8 cellular contexts compared by ENCODE assay signal in the genomic region with DNA sequence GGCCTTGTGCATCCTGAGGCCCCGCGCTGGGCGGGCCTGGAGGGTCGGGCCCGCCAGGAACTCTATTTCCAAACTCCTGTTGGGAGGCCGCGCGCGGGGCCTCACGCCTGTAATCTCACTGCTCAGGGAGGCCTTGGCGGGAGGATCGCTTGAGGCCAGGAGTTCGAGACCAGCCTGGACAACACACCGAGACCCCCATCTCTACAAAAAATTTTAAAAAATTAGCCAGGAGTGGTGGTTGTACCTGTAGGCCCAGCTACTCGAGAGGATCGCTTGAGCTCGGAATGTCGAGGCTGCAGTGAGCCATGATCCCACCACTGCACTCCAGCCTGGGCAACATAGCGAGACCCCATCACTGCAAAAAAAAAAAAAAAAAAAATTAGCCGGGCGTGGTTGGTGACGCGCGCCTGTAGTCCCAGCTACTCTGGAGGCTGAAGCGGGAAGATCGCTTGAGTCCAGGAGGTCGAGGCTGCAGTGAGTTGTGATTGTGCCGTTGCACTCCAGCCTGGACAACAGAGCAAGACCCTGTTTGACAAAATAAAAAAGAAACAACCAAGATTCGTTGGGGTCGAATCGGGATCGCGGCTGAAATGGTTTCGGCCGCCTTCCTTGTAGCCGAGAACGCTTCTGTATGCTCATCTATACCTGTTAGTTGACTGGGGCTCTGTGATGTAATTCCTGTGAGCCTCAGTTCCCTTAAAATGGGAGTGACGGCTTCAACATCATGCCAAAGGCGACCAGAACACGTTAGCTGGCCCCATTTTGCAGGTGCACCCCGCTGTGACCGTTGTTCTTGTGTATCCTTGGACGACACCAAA. TPM values are rescaled to one million over a fixed set of nuclear protein-coding genes. Genes with fewer than 3 reads are reported as not detected.
DNase-seq lines count a peak whose midpoint lies in the region; ATAC-seq, FAIRE-seq and TF ChIP-seq lines count a peak whose summit lies in the region.

No MANE protein-coding gene starts in this region.

- peaks cover 95% of the 10 kb centered on the region for H3K79me2 ChIP-seq in DOHH2 (ENCODE audit: control insufficient read depth, low read length)

- no peak for TF ChIP-seq EP300 in ovary (IDR thresholded peaks at IDR 0.05)

- DNase-seq in RWPE1 (ENCODE audit: low spot score) (no peak), epithelial cell of proximal tubule (ENCODE audit: low read depth) (no peak), ovary (no peak), NOMO-1 (lab: John Stamatoyannopoulos, UW; ENCODE audit: unreplicated experiment in 2 of 2) (no peak), RCC 7860 (ENCODE audit: low spot score) (no peak), globus pallidus (ENCODE audit: low spot score) (no peak)

- H3K36me3 ChIP-seq in DOHH2 (ENCODE audit: control insufficient read depth, low read length) (peaks cover 89% of the 10 kb centered on the region), ovary (no peaks in the 10 kb centered on the region)

- H3K9me3 ChIP-seq in DOHH2 (ENCODE audit: control insufficient read depth, insufficient read depth, low read length) (no peaks in the 10 kb centered on the region), ovary (no peaks in the 10 kb centered on the region)

- TF ChIP-seq CTCF in DOHH2 (IDR thresholded peaks at IDR 0.05; ENCODE audit: low read depth, low read length, poor library complexity, severe bottlenecking) (no peak), RWPE1 (conservative IDR thresholded peaks at IDR 0.05; ENCODE audit: low read depth) (no peak), epithelial cell of proximal tubule (conservative IDR thresholded peaks at IDR 0.05; ENCODE audit: low read depth, low read length) (no peak), ovary (IDR thresholded peaks at IDR 0.05) (no peak)

- POLR2A ChIA-PET in RWPE1 (lab: Yijun Ruan, JAX; ENCODE audit: low non-redundant PET): interaction anchor here (0.6 kb wide), 3 partner anchors 155 to 218 kb away, joined by 3 to 5 read pairs (median 3); a partner anchor contains a TSS

- H4K20me1 ChIP-seq in DOHH2 (ENCODE audit: control insufficient read depth, insufficient read depth, low read depth, low read length): peaks cover 39% of the 10 kb centered on the region

- peak overlapping the region; percentile 77 for H3K27ac ChIP-seq in DOHH2 (ENCODE audit: low read depth, low read length)
- peak overlapping the region; percentile 95 for H3K27ac ChIP-seq in RWPE1
- peak overlapping the region; percentile 92 to 100 for H3K27ac ChIP-seq in ovary

- H3F3A ChIP-seq in DOHH2 (ENCODE audit: control insufficient read depth, insufficient read depth): no peaks in the 10 kb centered on the region

- no peak for TF ChIP-seq POLR2A in ovary (IDR thresholded peaks at IDR 0.05)

- CTCF ChIA-PET in RWPE1 (lab: Yijun Ruan, JAX): interaction anchor here (0.7 kb wide), 1 partner anchor 76 kb away, joined by 4 read pairs; no protein-coding TSS in a partner anchor

- intact Hi-C loops in ovary (cut with DNase I): loop anchor here (2.0 to 10.0 kb wide), 5 partner anchors 34 to 155 kb away; a partner anchor contains a TSS

- H3K4me1 ChIP-seq in DOHH2 (ENCODE audit: control insufficient read depth, low read length): peaks cover 63% of the 10 kb centered on the region
- H3K4me1 ChIP-seq in ovary (ENCODE audit: insufficient read depth): peaks cover 26% of the 10 kb centered on the region

- H3K27me3 ChIP-seq in DOHH2 (ENCODE audit: control insufficient read depth, low read length): no peaks in the 10 kb centered on the region
- no peaks in the 10 kb centered on the region for H3K27me3 ChIP-seq in ovary

- 44 to 61% (median 49%) methylated on average over 32 to 43 of the region's 43 CpGs for WGBS in ovary, 3 donors

- peak overlapping the region; percentile 97 for H3K4me3 ChIP-seq in DOHH2 (ENCODE audit: low read length)
- H3K4me3 ChIP-seq in epithelial cell of proximal tubule (ENCODE audit: low read depth, low read length): peak overlapping the region; percentile 94
- peak overlapping the region; percentile 92 for H3K4me3 ChIP-seq in ovary

- FAIRE-seq in RCC 7860 (lab: Jason Lieb, UNC): no peak

- H3K9me2 ChIP-seq in DOHH2 (replicated peaks; ENCODE audit: control insufficient read depth, low read length): no peaks in the 10 kb centered on the region

- ATAC-seq in GM21515 (IDR thresholded peaks at IDR 0.05; ENCODE audit: unreplicated experiment): no peak

- H3K4me2 ChIP-seq in DOHH2 (ENCODE audit: low read length): peak overlapping the region; percentile 88

RNA-seq across cellular contexts. Expression of a gene that starts 0.6 kb away (rescaled TPM):
- total RNA-seq in epithelial cell of proximal tubule (51.7 and 61.2 TPM in 2 replicates), ovary (100 to 1,000 TPM in 3 of 7 donors, 10 to 100 TPM in 4; 33.0 to 137 (median 89.8) TPM)
- polyA plus RNA-seq in ovary: 10 to 100 TPM; 13.7 to 95.7 TPM

RNA-seq across cellular contexts. Expression of a gene that starts 1.1 kb away (rescaled TPM):
- 167 and 208 TPM in 2 replicates for total RNA-seq in epithelial cell of proximal tubule
- 10 to 100 TPM; 39.0 to 55.2 (median 46.8) TPM for total RNA-seq in ovary
- polyA plus RNA-seq in ovary: 10 to 100 TPM; 17.1 to 57.9 TPM

RNA-seq across cellular contexts. Expression of a gene that starts 11.9 kb away (rescaled TPM):
- 0.52 and 1.7 TPM in 2 replicates for total RNA-seq in epithelial cell of proximal tubule
- 1 to 10 TPM in 6 of 7 donors, under 1 TPM in 1; 0.80 to 3.9 (median 1.3) TPM for total RNA-seq in ovary
- polyA plus RNA-seq in ovary: 10 to 100 TPM in 1 of 2 donors, not detected in 1; 12.0 TPM

RNA-seq across cellular contexts. Expression of a gene that starts 19.0 kb away (rescaled TPM):
- total RNA-seq in epithelial cell of proximal tubule: 3.5 and 4.1 TPM in 2 replicates
- under 1 TPM in 4 of 7 donors, not detected in 3; 0.30 to 0.92 (median 0.41) TPM for total RNA-seq in ovary
- under 1 TPM in 1 of 2 donors, not detected in 1; 0.31 TPM for polyA plus RNA-seq in ovary

RNA-seq across cellular contexts. Expression of a gene that starts 44.7 kb away (rescaled TPM):
- total RNA-seq in epithelial cell of proximal tubule (not detected in 2 replicates), ovary (under 1 TPM in 5 of 7 donors, not detected in 2; 0.11 to 0.62 (median 0.35) TPM)
- under 1 TPM in 1 of 2 donors, not detected in 1; 0.10 TPM for polyA plus RNA-seq in ovary
